Comparison of ENCODE assay signal across 20 cellular contexts in genomic region chr18:40878371-40878770, GRCh38.
"Had no signal": no experiment of that assay in that cellular context is flagged by ENCODE, and none has a peak within 500 bp of the region (broad histone marks: within the 10 kb centered on the region; RNA-seq: fewer than 3 reads in every experiment).

No MANE protein-coding gene starts in this region.

- H3K27ac Mint-ChIP-seq: activated CD4-positive, alpha-beta memory T cell treated with anti-CD3 and anti-CD28 coated beads, Interleukin-2, amount 10 ng/mL, durations not matched to agents 7 days and 5 days; activated naive CD4-positive, alpha-beta T cell treated with anti-CD3 and anti-CD28 coated beads, Interleukin-2, amount 50 U/mL, for 24 hours; natural killer cell treated with Interleukin-12 subunit alpha and Interleukin-12 subunit beta and Interleukin-15 and Interleukin-18, amount 100 ng/mL, for 72 hours; stimulated activated naive B cell treated with anti-CD40 and anti-IgM and Interleukin-4, amounts not matched to agents 10 μg/mL and 1 μg/mL and 100 μg/mL, for 72 hours had no signal

- ATAC-seq: activated T-cell treated with anti-CD3 and anti-CD28 coated beads, Interleukin-2, amount 50 U/mL, for 4 hours; left colon; natural killer cell treated with Interleukin-12 subunit alpha and Interleukin-12 subunit beta and Interleukin-15 and Interleukin-18, amount 100 ng/mL, for 72 hours; stimulated activated naive B cell treated with anti-CD40 and anti-IgM and Interleukin-4, amounts not matched to agents 10 μg/mL and 1 μg/mL and 100 μg/mL, for 72 hours had no signal

- H3K27ac ChIP-seq: adrenal gland, colonic mucosa, skin epidermis, tibial nerve, uterus had no signal

- H3K9me3 Mint-ChIP-seq: activated naive CD4-positive, alpha-beta T cell treated with anti-CD3 and anti-CD28 coated beads, Interleukin-2, amount 50 U/mL, for 24 hours had no signal

- H3K4me3 ChIP-seq: adrenal gland, colonic mucosa, skin epidermis, tibial nerve, uterus had no signal

- H3K36me3 Mint-ChIP-seq: activated naive CD4-positive, alpha-beta T cell treated with anti-CD3 and anti-CD28 coated beads, Interleukin-2, amount 50 U/mL, for 24 hours; natural killer cell treated with Interleukin-12 subunit alpha and Interleukin-12 subunit beta and Interleukin-15 and Interleukin-18, amount 100 ng/mL, for 72 hours; stimulated activated naive B cell treated with anti-CD40 and anti-IgM and Interleukin-4, amounts not matched to agents 10 μg/mL and 1 μg/mL and 100 μg/mL, for 72 hours had no signal

- H3K4me3 Mint-ChIP-seq: activated CD4-positive, alpha-beta memory T cell treated with anti-CD3 and anti-CD28 coated beads, Interleukin-2, amount 10 ng/mL, durations not matched to agents 7 days and 5 days; activated naive CD4-positive, alpha-beta T cell treated with anti-CD3 and anti-CD28 coated beads, Interleukin-2, amount 50 U/mL, for 24 hours; activated T-cell treated with anti-CD3 and anti-CD28 coated beads, Interleukin-2, amount 50 U/mL, for 4 hours; natural killer cell treated with Interleukin-12 subunit alpha and Interleukin-12 subunit beta and Interleukin-15 and Interleukin-18, amount 100 ng/mL, for 72 hours; stimulated activated naive B cell treated with anti-CD40 and anti-IgM and Interleukin-4, amounts not matched to agents 10 μg/mL and 1 μg/mL and 100 μg/mL, for 72 hours had no signal

- H3K4me1 Mint-ChIP-seq: activated CD4-positive, alpha-beta memory T cell treated with anti-CD3 and anti-CD28 coated beads, Interleukin-2, amount 10 ng/mL, durations not matched to agents 7 days and 5 days; activated naive CD4-positive, alpha-beta T cell treated with anti-CD3 and anti-CD28 coated beads, Interleukin-2, amount 50 U/mL, for 24 hours; stimulated activated naive B cell treated with anti-CD40 and anti-IgM and Interleukin-4, amounts not matched to agents 10 μg/mL and 1 μg/mL and 100 μg/mL, for 72 hours had no signal

- H3K36me3 ChIP-seq: adrenal gland, colonic mucosa, tibial nerve, uterus had no signal

- H3K27me3 ChIP-seq: adrenal gland, colonic mucosa, tibial nerve, uterus had no signal

- H3K9me3 ChIP-seq: adrenal gland, colonic mucosa, tibial nerve, uterus had no signal

- DNase-seq: activated CD4-positive, alpha-beta memory T cell treated with anti-CD3 and anti-CD28 coated beads, Interleukin-2, amount 10 ng/mL, durations not matched to agents 7 days and 5 days; activated CD4-positive, alpha-beta T cell treated with anti-CD3 and anti-CD28 coated beads for 4 hours; activated effector memory CD4-positive, alpha-beta T cell treated with anti-CD3 and anti-CD28 coated beads, Interleukin-2, amount 50 U/mL, for 16 hours; activated T-cell treated with anti-CD3 and anti-CD28 coated beads, Interleukin-2, amount 50 U/mL, for 4 hours; adrenal gland; central memory CD4-positive, alpha-beta T cell; colonic mucosa; effector CD4-positive, alpha-beta T cell; foreskin melanocyte; left colon; posterior cingulate gyrus; stimulated activated CD4-positive, alpha-beta T cell treated with anti-CD3 and anti-CD28 coated beads, Interleukin-15, amount 100 ng/mL, for 24 hours; stimulated activated CD4-positive, alpha-beta T cell treated with anti-CD3 and anti-CD28 coated beads, Interleukin-4, amount 100 ng/mL, for 1 hour; stimulated activated naive B cell treated with anti-CD40 and anti-IgM and Interleukin-4, amounts not matched to agents 10 μg/mL and 1 μg/mL and 100 μg/mL, for 72 hours; T-helper 2 cell; uterus had no signal

- H3K4me1 ChIP-seq: adrenal gland, colonic mucosa, tibial nerve, uterus had no signal

- H3K27me3 Mint-ChIP-seq: activated CD4-positive, alpha-beta memory T cell treated with anti-CD3 and anti-CD28 coated beads, Interleukin-2, amount 10 ng/mL, durations not matched to agents 7 days and 5 days; activated naive CD4-positive, alpha-beta T cell treated with anti-CD3 and anti-CD28 coated beads, Interleukin-2, amount 50 U/mL, for 24 hours; natural killer cell treated with Interleukin-12 subunit alpha and Interleukin-12 subunit beta and Interleukin-15 and Interleukin-18, amount 100 ng/mL, for 72 hours; stimulated activated naive B cell treated with anti-CD40 and anti-IgM and Interleukin-4, amounts not matched to agents 10 μg/mL and 1 μg/mL and 100 μg/mL, for 72 hours had no signal
